Comparison of ENCODE assay signal across 1 cellular context in the genomic region with DNA sequence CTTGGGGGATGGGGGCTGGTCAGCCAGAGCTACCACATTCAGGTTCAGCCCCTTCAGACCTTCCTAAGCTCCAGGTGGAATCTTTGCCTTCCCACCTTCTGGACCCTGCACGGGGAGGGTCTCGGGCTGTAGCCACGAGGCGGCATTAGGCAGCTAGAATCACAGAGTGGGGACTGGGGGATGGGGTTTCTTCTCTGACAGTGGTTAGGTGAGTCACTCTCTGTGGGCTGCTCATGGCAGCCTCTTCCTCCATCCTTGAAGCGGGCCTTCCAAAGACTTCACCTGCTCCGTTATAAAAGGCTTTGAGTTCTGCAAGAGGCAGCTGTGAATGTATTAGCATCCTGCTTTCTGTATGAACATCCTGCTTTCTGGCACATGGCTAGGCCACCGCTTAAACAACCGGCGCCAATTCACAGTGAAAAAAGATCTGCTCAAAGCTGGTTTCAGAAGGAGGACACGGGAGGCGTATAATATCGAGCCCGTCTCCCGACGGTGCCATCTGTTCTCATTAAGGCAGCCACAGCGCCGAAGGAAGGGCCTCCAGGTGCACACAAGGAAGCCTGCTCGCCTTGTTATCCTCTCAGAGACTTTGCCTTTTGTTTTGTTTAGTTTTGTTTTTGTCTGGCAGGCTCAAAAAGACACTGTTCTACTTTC.
TF ChIP-seq lines count a peak whose summit lies in the region.

No MANE protein-coding gene starts in this region.

TF ChIP-seq in H1, 55 proteins besides CTCF, POLR2A, EP300 and RAD21:
- TF ChIP-seq CREB1 (IDR thresholded peaks at IDR 0.05) (no peak), MAFK (IDR thresholded peaks at IDR 0.05; ENCODE audit: low read depth, low read length) (no peak), SP4 (IDR thresholded peaks at IDR 0.05; ENCODE audit: low read length) (no peak), NANOG (IDR thresholded peaks at IDR 0.05; ENCODE audit: insufficient read depth, low read depth, low read length, poor library complexity, severe bottlenecking) (no peak), BRCA1 (IDR thresholded peaks at IDR 0.05; ENCODE audit: low read depth, low read length) (no peak), SAP30 (IDR thresholded peaks at IDR 0.05; ENCODE audit: insufficient read depth, insufficient replicate concordance, low read length) (no peak), EZH2 (IDR thresholded peaks at IDR 0.05; ENCODE audit: low read depth, low read length, severe bottlenecking) (no peak), CHD2 (IDR thresholded peaks at IDR 0.05; ENCODE audit: low read length) (no peak), RNF2 (IDR thresholded peaks at IDR 0.05; ENCODE audit: borderline replicate concordance, low read depth, low read length, missing control alignments, poor library complexity, severe bottlenecking) (no peak), JUND (IDR thresholded peaks at IDR 0.05; ENCODE audit: low read length) (no peak), CBX8 (IDR thresholded peaks at IDR 0.05; ENCODE audit: borderline replicate concordance, low read depth, low read length) (no peak), GABPA (IDR thresholded peaks at IDR 0.05; ENCODE audit: borderline replicate concordance, insufficient read depth, low read length) (no peak), TAF1 (IDR thresholded peaks at IDR 0.05; ENCODE audit: low read depth, low read length) (no peak), RXRA (IDR thresholded peaks at IDR 0.05; ENCODE audit: insufficient read depth, low read depth, low read length) (no peak), RBBP5 (IDR thresholded peaks at IDR 0.05; ENCODE audit: borderline replicate concordance, low read depth, low read length) (no peak), KDM4A (IDR thresholded peaks at IDR 0.05; ENCODE audit: low read depth, low read length, severe bottlenecking) (no peak)
- TF ChIP-seq, protein P1, sequence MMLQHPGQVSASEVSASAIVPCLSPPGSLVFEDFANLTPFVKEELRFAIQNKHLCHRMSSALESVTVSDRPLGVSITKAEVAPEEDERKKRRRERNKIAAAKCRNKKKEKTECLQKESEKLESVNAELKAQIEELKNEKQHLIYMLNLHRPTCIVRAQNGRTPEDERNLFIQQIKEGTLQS (IDR thresholded peaks at IDR 0.05; ENCODE audit: insufficient read depth, low read depth, low read length) = no peak
